28 cellular contexts compared by ENCODE assay signal in the genomic region with DNA sequence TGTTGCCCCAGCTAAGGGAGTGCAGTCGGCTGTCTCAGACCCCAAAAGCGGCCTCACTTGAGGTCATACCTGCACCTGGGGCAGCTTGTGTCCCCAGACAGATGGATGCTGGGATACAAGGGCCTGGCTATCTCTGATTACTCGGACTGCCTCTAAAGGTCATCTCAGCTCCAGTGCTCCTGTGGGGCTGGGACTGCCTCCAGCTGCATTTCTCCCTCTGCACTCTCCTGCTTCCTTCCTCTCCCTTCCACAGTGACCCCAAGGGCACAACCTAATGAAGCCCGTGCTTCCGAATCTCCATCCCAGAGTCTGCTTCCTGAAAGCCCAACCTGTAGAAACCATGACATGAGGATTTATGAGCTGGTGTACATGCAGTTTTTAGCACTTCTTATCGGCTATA. TPM values are rescaled to one million over a fixed set of nuclear protein-coding genes. Genes with fewer than 3 reads are reported as not detected.
DNase-seq lines count a peak whose midpoint lies in the region; ATAC-seq and TF ChIP-seq lines count a peak whose summit lies in the region.
"Had no signal": no experiment of that assay in that cellular context is flagged by ENCODE, and none has a peak within 500 bp of the region (broad histone marks: within the 10 kb centered on the region; RNA-seq: fewer than 3 reads in every experiment).

No MANE protein-coding gene starts in this region.

- DNase-seq in activated naive CD4-positive, alpha-beta T cell (lab: John Stamatoyannopoulos, UW): no peak
- DNase-seq in endodermal cell: peak; percentile 14
- DNase-seq in lung microvascular endothelial cell (ENCODE audit: low read depth in 2 of 2): peak; percentile 27 to 75
- no peak for DNase-seq in esophagus squamous epithelium (lab: John Stamatoyannopoulos, UW)
- DNase-seq in KBM-7: no peak
- DNase-seq: ACHN; CD4-positive, alpha-beta memory T cell; DMS 273 treated with DMSO at 0.1 percent for 48 hours; DND-41; H7; Karpas-422; NCI-H1694; NCI-H2081; NCI-H2171; NCI-H446; NCI-H526; OCI-M1; SHP77 had no signal

- no peaks in the 10 kb centered on the region for H3K9me3 ChIP-seq in endodermal cell (ENCODE audit: control insufficient read depth, low read length)
- H3K9me3 ChIP-seq in esophagus squamous epithelium: no peaks in the 10 kb centered on the region
- H3K9me3 ChIP-seq: BLaER1, Caco-2 had no signal

- H3K4me3 Mint-ChIP-seq in activated naive CD4-positive, alpha-beta T cell treated with anti-CD3 and anti-CD28 coated beads, Interleukin-2, amount 50 U/mL, for 24 hours: no peak overlapping the region
- no peak overlapping the region for H3K4me3 Mint-ChIP-seq in endodermal cell
- no peak overlapping the region for H3K4me3 Mint-ChIP-seq in activated T-helper 17 cell treated with anti-CD3 and anti-CD28 coated beads, Interleukin-2, amount 50 U/mL, for 72 hours
- H3K4me3 Mint-ChIP-seq: CD4-positive, alpha-beta memory T cell had no signal

- H3K4me3 ChIP-seq in endodermal cell (ENCODE audit: low read length) (no peak overlapping the region), esophagus squamous epithelium (no peak overlapping the region)
- H3K4me3 ChIP-seq: BLaER1, GM12878 had no signal

- H3K4me1 Mint-ChIP-seq in activated naive CD4-positive, alpha-beta T cell treated with anti-CD3 and anti-CD28 coated beads, Interleukin-2, amount 50 U/mL, for 24 hours: no peaks in the 10 kb centered on the region
- H3K4me1 Mint-ChIP-seq in endodermal cell: peaks cover 6% of the 10 kb centered on the region
- no peaks in the 10 kb centered on the region for H3K4me1 Mint-ChIP-seq in activated T-helper 17 cell treated with anti-CD3 and anti-CD28 coated beads, Interleukin-2, amount 50 U/mL, for 72 hours
- H3K4me1 Mint-ChIP-seq: CD4-positive, alpha-beta memory T cell had no signal

- WGBS in endodermal cell (ENCODE audit: insufficient coverage in 1 of 2, insufficient read length in 1 of 2), 2 experiments: 71 to 92% methylated on average over 1 to 6 of the region's 6 CpGs
- 57 to 75% methylated on average over 6 of the region's 6 CpGs for WGBS in esophagus squamous epithelium, 2 donors

- H3K27me3 Mint-ChIP-seq in activated naive CD4-positive, alpha-beta T cell treated with anti-CD3 and anti-CD28 coated beads, Interleukin-2, amount 50 U/mL, for 24 hours: peaks cover 1% of the 10 kb centered on the region
- H3K27me3 Mint-ChIP-seq in endodermal cell (ENCODE audit: insufficient read depth): no peaks in the 10 kb centered on the region
- peaks cover 9% of the 10 kb centered on the region for H3K27me3 Mint-ChIP-seq in activated T-helper 17 cell treated with anti-CD3 and anti-CD28 coated beads, Interleukin-2, amount 50 U/mL, for 72 hours

- H3K27ac Mint-ChIP-seq in activated naive CD4-positive, alpha-beta T cell treated with anti-CD3 and anti-CD28 coated beads, Interleukin-2, amount 50 U/mL, for 24 hours: peak overlapping the region; percentile 14
- H3K27ac Mint-ChIP-seq in endodermal cell: no peak overlapping the region
- H3K27ac Mint-ChIP-seq in activated T-helper 17 cell treated with anti-CD3 and anti-CD28 coated beads, Interleukin-2, amount 50 U/mL, for 72 hours: no peak overlapping the region
- H3K27ac Mint-ChIP-seq: CD4-positive, alpha-beta memory T cell had no signal

- no peaks in the 10 kb centered on the region for H3K36me3 Mint-ChIP-seq in activated naive CD4-positive, alpha-beta T cell treated with anti-CD3 and anti-CD28 coated beads, Interleukin-2, amount 50 U/mL, for 24 hours
- peaks cover 13% of the 10 kb centered on the region for H3K36me3 Mint-ChIP-seq in endodermal cell (ENCODE audit: low read depth)
- no peaks in the 10 kb centered on the region for H3K36me3 Mint-ChIP-seq in activated T-helper 17 cell treated with anti-CD3 and anti-CD28 coated beads, Interleukin-2, amount 50 U/mL, for 72 hours (ENCODE audit: low read depth)
- H3K36me3 Mint-ChIP-seq: CD4-positive, alpha-beta memory T cell had no signal

- TF ChIP-seq CTCF in endodermal cell (conservative IDR thresholded peaks at IDR 0.05) (no peak), esophagus squamous epithelium (IDR thresholded peaks at IDR 0.05) (no peak)

- in situ Hi-C loops in KBM-7 (cut with MboI; ENCODE audit: low pct_unique_long_range_greater_than_20kb, low sequenced_read_pairs): no loop called here

- H3K36me3 ChIP-seq in endodermal cell (ENCODE audit: control insufficient read depth, insufficient read depth, low read length) (no peaks in the 10 kb centered on the region), esophagus squamous epithelium (no peaks in the 10 kb centered on the region)
- H3K36me3 ChIP-seq: BLaER1 had no signal

- H3K27ac ChIP-seq in endodermal cell (ENCODE audit: low read depth, low read length) (no peak overlapping the region), esophagus squamous epithelium (no peak overlapping the region)
- H3K27ac ChIP-seq: 22Rv1, BLaER1 had no signal

- ATAC-seq in HG02870 (IDR thresholded peaks at IDR 0.05; ENCODE audit: unreplicated experiment): no peak
- ATAC-seq in activated T-helper 17 cell treated with anti-CD3 and anti-CD28 coated beads, Interleukin-2, amount 50 U/mL, for 72 hours (replicated peaks): no peak
- ATAC-seq: GM12878 had no signal

- intact Hi-C loops in esophagus squamous epithelium (cut with DNase I): no loop called here

- TF ChIP-seq POLR2A in esophagus squamous epithelium (IDR thresholded peaks at IDR 0.05): no peak

- H3K9ac ChIP-seq in endodermal cell (ENCODE audit: extremely low read depth, low read length, poor library complexity, severe bottlenecking): no peak overlapping the region
- H3K9ac ChIP-seq: BLaER1 had no signal

- H3K27me3 ChIP-seq in endodermal cell (ENCODE audit: control insufficient read depth, insufficient read depth, low read length, poor library complexity, severe bottlenecking): no peaks in the 10 kb centered on the region
- no peaks in the 10 kb centered on the region for H3K27me3 ChIP-seq in esophagus squamous epithelium
- H3K27me3 ChIP-seq: BLaER1 had no signal

- H3K4me1 ChIP-seq in endodermal cell (ENCODE audit: control insufficient read depth, insufficient read depth, low read length) (no peaks in the 10 kb centered on the region), esophagus squamous epithelium (peaks cover 0 to 7% (median 0%) of the 10 kb centered on the region in 3 donors)
- H3K4me1 ChIP-seq: Caco-2 had no signal

- H3K9me3 Mint-ChIP-seq in activated naive CD4-positive, alpha-beta T cell treated with anti-CD3 and anti-CD28 coated beads, Interleukin-2, amount 50 U/mL, for 24 hours: no peaks in the 10 kb centered on the region
- H3K9me3 Mint-ChIP-seq in endodermal cell: no peaks in the 10 kb centered on the region
- H3K9me3 Mint-ChIP-seq in activated T-helper 17 cell treated with anti-CD3 and anti-CD28 coated beads, Interleukin-2, amount 50 U/mL, for 72 hours: no peaks in the 10 kb centered on the region
- H3K9me3 Mint-ChIP-seq: CD4-positive, alpha-beta memory T cell had no signal

RNA-seq across cellular contexts. Expression of gene OCSTAMP, which starts 22.8 kb away (rescaled TPM):
- not detected for total RNA-seq in endodermal cell
- polyA plus RNA-seq in endodermal cell (2013, experiment 1 of 2): 0.36 TPM
- polyA plus RNA-seq in endodermal cell (2013, experiment 2 of 2): 0.25 TPM
- total RNA-seq in lung microvascular endothelial cell: not detected in 2 replicates
- total RNA-seq in esophagus squamous epithelium: not detected
- 1 to 10 TPM in 1 of 2 donors, under 1 TPM in 1; 0.11 to 1.1 TPM for total RNA-seq in activated T-helper 17 cell treated with anti-CD3 and anti-CD28 coated beads, Interleukin-2, amount 50 U/mL, for 72 hours
- total RNA-seq: Caco-2; CD4-positive, alpha-beta memory T cell; H7; IMR-90; MCF 10A; RPMI7951 had no signal
- polyA plus RNA-seq: CD4-positive, alpha-beta memory T cell; IMR-90 had no signal

RNA-seq across cellular contexts. Expression of gene ZNF334, which starts 59.9 kb away (rescaled TPM):
- total RNA-seq in endodermal cell (10 to 100 TPM; 21.1 to 31.7 TPM), lung microvascular endothelial cell (0.22 and 0.40 TPM in 2 replicates), esophagus squamous epithelium (1 to 10 TPM in 2 of 4 donors, under 1 TPM in 2; 0.27 to 1.1 (median 0.90) TPM)
- 20.5 TPM for polyA plus RNA-seq in endodermal cell (2013, experiment 1 of 2)
- polyA plus RNA-seq in endodermal cell (2013, experiment 2 of 2): 18.4 TPM
- 1 to 10 TPM in 1 of 2 donors, under 1 TPM in 1; 0.76 to 3.0 TPM for total RNA-seq in activated T-helper 17 cell treated with anti-CD3 and anti-CD28 coated beads, Interleukin-2, amount 50 U/mL, for 72 hours
- total RNA-seq: Caco-2, MCF 10A, RPMI7951 had no signal
- polyA plus RNA-seq: CD4-positive, alpha-beta memory T cell had no signal

Comparison
In these comparisons a context has a peak if more than half of its experiments do, and no peak if none do; other contexts are left out.
1. DNase-seq: peak in endodermal cell (single experiment) and lung microvascular endothelial cell (2 of 2); none in activated naive CD4-positive, alpha-beta T cell (0 of 4), esophagus squamous epithelium (single experiment) and KBM-7 (single experiment).
2. RNA of gene ZNF334, which starts 59.9 kb away (total RNA-seq): 21.1 to 31.7 TPM in endodermal cell; 0.76 to 3.0 TPM in activated T-helper 17 cell treated with anti-CD3 and anti-CD28 coated beads, Interleukin-2, amount 50 U/mL, for 72 hours, 0.27 to 1.1 TPM in esophagus squamous epithelium and 0.22 to 0.40 TPM in lung microvascular endothelial cell; every median in the first group is over 4 times any median in the second.